ENCODE assay signal across 29 cellular contexts in genomic region chr4:61678297-61678696, GRCh38.
"Had no signal": no experiment of that assay in that cellular context is flagged by ENCODE, and none has a peak within 500 bp of the region (broad histone marks: within the 10 kb centered on the region; RNA-seq: fewer than 3 reads in every experiment).

No MANE protein-coding gene starts in this region.

- FAIRE-seq: urothelium cell line had no signal

- H3K4me3 Mint-ChIP-seq: stimulated activated effector memory CD8-positive, alpha-beta T cell treated with anti-CD3 and anti-CD28 coated beads, Interleukin-12 subunit alpha, Interleukin-12 subunit beta, amount 100 ng/mL, for 72 hours; stimulated activated memory B cell treated with anti-CD40 and anti-IgM and Interleukin-4, amounts not matched to agents 10 μg/mL and 1 μg/mL and 100 μg/mL, for 72 hours; stimulated activated naive B cell treated with anti-CD40 and anti-IgM and Interleukin-4, amounts not matched to agents 10 μg/mL and 1 μg/mL and 100 μg/mL, for 72 hours; stimulated activated naive CD8-positive, alpha-beta T cell treated with anti-CD3 and anti-CD28 coated beads, Interleukin-15, amount 100 ng/mL, for 72 hours; stimulated activated naive CD8-positive, alpha-beta T cell treated with anti-CD3 and anti-CD28 coated beads, Interleukin-15, Interleukin-2, amounts not matched to agents 100 ng/mL and 50 ng/mL, for 24 hours; type B pancreatic cell had no signal

- H3K27ac ChIP-seq: stomach, suprapubic skin, testis, thoracic aorta, thyroid gland, tibial artery, tibial nerve, transverse colon, upper lobe of left lung, upper lobe of right lung, uterus, vagina had no signal

- H3K9me3 ChIP-seq: stomach, suprapubic skin, testis, thoracic aorta, thyroid gland, tibial artery, tibial nerve, transverse colon, upper lobe of left lung, upper lobe of right lung, uterus, vagina had no signal

- H3K9me3 Mint-ChIP-seq: type B pancreatic cell had no signal

- H3K36me3 Mint-ChIP-seq: stimulated activated effector memory CD8-positive, alpha-beta T cell treated with anti-CD3 and anti-CD28 coated beads, Interleukin-12 subunit alpha, Interleukin-12 subunit beta, amount 100 ng/mL, for 72 hours; stimulated activated memory B cell treated with anti-CD40 and anti-IgM and Interleukin-4, amounts not matched to agents 10 μg/mL and 1 μg/mL and 100 μg/mL, for 72 hours; stimulated activated naive B cell treated with anti-CD40 and anti-IgM and Interleukin-4, amounts not matched to agents 10 μg/mL and 1 μg/mL and 100 μg/mL, for 72 hours had no signal

- H3K36me3 ChIP-seq: stomach, suprapubic skin, thoracic aorta, thyroid gland, tibial artery, tibial nerve, transverse colon, upper lobe of left lung, upper lobe of right lung, uterus, vagina had no signal

- H3K4me1 Mint-ChIP-seq: stimulated activated effector memory CD8-positive, alpha-beta T cell treated with anti-CD3 and anti-CD28 coated beads, Interleukin-12 subunit alpha, Interleukin-12 subunit beta, amount 100 ng/mL, for 72 hours; stimulated activated memory B cell treated with anti-CD40 and anti-IgM and Interleukin-4, amounts not matched to agents 10 μg/mL and 1 μg/mL and 100 μg/mL, for 72 hours; stimulated activated naive B cell treated with anti-CD40 and anti-IgM and Interleukin-4, amounts not matched to agents 10 μg/mL and 1 μg/mL and 100 μg/mL, for 72 hours; stimulated activated naive CD8-positive, alpha-beta T cell treated with anti-CD3 and anti-CD28 coated beads, Interleukin-15, amount 100 ng/mL, for 72 hours had no signal

- H3K27ac Mint-ChIP-seq: stimulated activated effector memory CD8-positive, alpha-beta T cell treated with anti-CD3 and anti-CD28 coated beads, Interleukin-12 subunit alpha, Interleukin-12 subunit beta, amount 100 ng/mL, for 72 hours; stimulated activated memory B cell treated with anti-CD40 and anti-IgM and Interleukin-4, amounts not matched to agents 10 μg/mL and 1 μg/mL and 100 μg/mL, for 72 hours; stimulated activated naive B cell treated with anti-CD40 and anti-IgM and Interleukin-4, amounts not matched to agents 10 μg/mL and 1 μg/mL and 100 μg/mL, for 72 hours; stimulated activated naive CD8-positive, alpha-beta T cell treated with anti-CD3 and anti-CD28 coated beads, Interleukin-15, amount 100 ng/mL, for 72 hours; stimulated activated naive CD8-positive, alpha-beta T cell treated with anti-CD3 and anti-CD28 coated beads, Interleukin-15, Interleukin-2, amounts not matched to agents 100 ng/mL and 50 ng/mL, for 24 hours; type B pancreatic cell had no signal

- H3K27me3 Mint-ChIP-seq: stimulated activated memory B cell treated with anti-CD40 and anti-IgM and Interleukin-4, amounts not matched to agents 10 μg/mL and 1 μg/mL and 100 μg/mL, for 72 hours; stimulated activated naive B cell treated with anti-CD40 and anti-IgM and Interleukin-4, amounts not matched to agents 10 μg/mL and 1 μg/mL and 100 μg/mL, for 72 hours; stimulated activated naive CD8-positive, alpha-beta T cell treated with anti-CD3 and anti-CD28 coated beads, Interleukin-15, amount 100 ng/mL, for 72 hours; stimulated activated naive CD8-positive, alpha-beta T cell treated with anti-CD3 and anti-CD28 coated beads, Interleukin-15, Interleukin-2, amounts not matched to agents 100 ng/mL and 50 ng/mL, for 24 hours; type B pancreatic cell had no signal

- H3K4me3 ChIP-seq: stomach, suprapubic skin, testis, thoracic aorta, thyroid gland, tibial artery, tibial nerve, transverse colon, upper lobe of left lung, upper lobe of right lung, uterus, vagina had no signal

- DNase-seq: stimulated activated CD4-positive, alpha-beta T cell treated with anti-CD3 and anti-CD28 coated beads, Interleukin-2, amount 100 ng/mL, for 48 hours; stimulated activated CD4-positive, alpha-beta T cell treated with anti-CD3 and anti-CD28 coated beads, Interleukin-4, amount 100 ng/mL, for 1 hour; stimulated activated CD4-positive, alpha-beta T cell treated with anti-CD3 and anti-CD28 coated beads, Interleukin-4, amount 100 ng/mL, for 24 hours; stimulated activated CD4-positive, alpha-beta T cell treated with anti-CD3 and anti-CD28 coated beads, Interleukin-4, amount 100 ng/mL, for 4 hours; stimulated activated CD8-positive, alpha-beta memory T cell treated with anti-CD3 and anti-CD28 coated beads, Interleukin-4, amount 100 ng/mL, for 48 hours; stimulated activated naive B cell treated with anti-CD40 and anti-IgM and Interleukin-4, amounts not matched to agents 10 μg/mL and 1 μg/mL and 100 μg/mL, for 72 hours; stimulated activated naive CD4-positive, alpha-beta T cell; stimulated activated naive CD4-positive, alpha-beta T cell treated with Interleukin-2 at 50 U/mL for 16 hours; stimulated activated naive CD8-positive, alpha-beta T cell treated with anti-CD3 and anti-CD28 coated beads, Interleukin-15, amount 100 ng/mL, for 72 hours; stimulated activated naive CD8-positive, alpha-beta T cell treated with anti-CD3 and anti-CD28 coated beads, Interleukin-15, Interleukin-2, amounts not matched to agents 100 U/mL and 50 U/mL, for 24 hours; stomach; substantia nigra; testis; thyroid gland; tibial artery; transverse colon; trophoblast cell; upper lobe of left lung; upper lobe of right lung; uterus had no signal
